Comparison of ENCODE assay signal across 27 cellular contexts in the genomic region with DNA sequence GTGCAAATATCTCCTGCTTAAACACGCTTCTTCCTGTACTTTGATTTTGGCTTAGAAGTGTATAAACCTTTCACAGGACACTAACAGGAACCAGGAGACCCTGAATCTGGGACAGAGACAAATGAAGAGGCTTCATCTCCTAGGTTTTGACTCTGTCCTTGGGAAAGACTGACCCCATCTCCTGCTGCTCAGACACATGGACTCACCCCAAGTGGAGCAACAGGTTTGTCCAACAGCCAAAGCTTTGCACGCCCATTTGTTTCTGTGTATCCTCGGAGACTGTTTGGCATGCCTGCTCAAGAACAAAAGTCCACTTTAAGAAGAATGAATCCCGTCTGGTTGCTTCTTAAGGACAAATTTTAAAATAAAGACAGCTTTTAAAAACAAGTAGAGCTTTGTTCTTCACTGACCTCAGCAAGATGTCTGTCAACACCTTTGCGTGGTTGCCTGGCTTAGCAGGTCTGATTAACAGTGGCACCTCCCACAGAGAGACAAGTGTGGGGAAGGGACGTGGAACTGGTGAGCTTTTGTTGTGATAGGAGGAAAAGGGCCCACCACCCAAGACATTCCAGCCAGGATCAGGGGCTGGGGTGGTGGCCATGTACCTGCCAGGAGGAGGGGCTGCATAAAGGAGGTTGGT.
DNase-seq lines count a peak whose midpoint lies in the region; ATAC-seq, FAIRE-seq and TF ChIP-seq lines count a peak whose summit lies in the region.
"Had no signal": no experiment of that assay in that cellular context is flagged by ENCODE, and none has a peak within 500 bp of the region (broad histone marks: within the 10 kb centered on the region; RNA-seq: fewer than 3 reads in every experiment).

No MANE protein-coding gene starts in this region.

- H3K4me1 ChIP-seq in left lung, result peaks cover 0 to 4% of the 10 kb centered on the region in 2 donors
- no peaks in the 10 kb centered on the region for H3K4me1 ChIP-seq in BE2C
- H3K4me1 ChIP-seq: uterus had no signal

- no peaks in the 10 kb centered on the region for H3K9me3 ChIP-seq in left lung
- no peaks in the 10 kb centered on the region for H3K9me3 ChIP-seq in BE2C
- H3K9me3 ChIP-seq: stomach, uterus had no signal

- intact Hi-C loops in left lung (cut with DNase I), result no loop called here

- H3K4me3 ChIP-seq in left lung (no peak overlapping the region), BE2C (ENCODE audit: low read depth, low read length) (no peak overlapping the region)
- H3K4me3 ChIP-seq: coronary artery, lung, stomach, uterus had no signal

- H3K27ac ChIP-seq in left lung, result no peak overlapping the region
- H3K27ac ChIP-seq: brain microvascular endothelial cell, coronary artery, stomach, uterus, WERI-Rb-1 had no signal

- H3K36me3 ChIP-seq in left lung (no peaks in the 10 kb centered on the region), BE2C (no peaks in the 10 kb centered on the region)
- H3K36me3 ChIP-seq: brain microvascular endothelial cell, stomach, uterus, WERI-Rb-1 had no signal

- no peak for FAIRE-seq in frontal cortex (lab: Jason Lieb, UNC)
- FAIRE-seq: islet of Langerhans had no signal

- no peak for TF ChIP-seq CTCF in left lung (IDR thresholded peaks at IDR 0.05)
- no peak for TF ChIP-seq CTCF in BE2C (IDR thresholded peaks at IDR 0.05; ENCODE audit: low read depth, low read length)

- DNase-seq in G401 (ENCODE audit: low spot score) (peak; percentile 3), fibroblast of gingiva (ENCODE audit: low read depth) (peak; percentile 46), left lung (no peak), superior temporal gyrus (ENCODE audit: extremely low spot score) (peak; percentile 14), frontal cortex (ENCODE audit: low spot score in 2 of 2) (no peak), BE2C (no peak), NCI-H187 treated with DMSO at 0.1 percent for 48 hours (lab: John Stamatoyannopoulos, UW) (no peak)
- DNase-seq: activated CD4-positive, alpha-beta T cell treated with anti-CD3 and anti-CD28 coated beads, Interleukin-2, amount 50 U/mL, for 48 hours; activated gamma-delta T cell; brain microvascular endothelial cell; CD4-positive, alpha-beta T cell; DMS53; GF-D8; KG1; NCI-H146; NCI-H526 treated with DMSO at 0.1 percent for 48 hours; retina; RPMI8226; stimulated activated CD4-positive, alpha-beta T cell treated with anti-CD3 and anti-CD28 coated beads, Interleukin-12 subunit alpha, Interleukin-12 subunit beta, amount 100 ng/mL, for 4 hours; stimulated activated CD4-positive, alpha-beta T cell treated with anti-CD3 and anti-CD28 coated beads, Interleukin-4, amount 100 ng/mL, for 4 hours; stomach; WERI-Rb-1 had no signal

- in situ Hi-C loops in G401 (cut with HindIII; ENCODE audit: low sequenced_read_pairs), result no loop called here

- H3K27me3 ChIP-seq in left lung (no peaks in the 10 kb centered on the region), BE2C (no peaks in the 10 kb centered on the region)
- H3K27me3 ChIP-seq: brain microvascular endothelial cell, stomach, uterus had no signal

- peak; percentile 82 for ATAC-seq in left lung
- ATAC-seq in GM18498 (IDR thresholded peaks at IDR 0.05; ENCODE audit: unreplicated experiment), result no peak

Comparison
In these comparisons a context has a peak if more than half of its experiments do, and no peak if none do; other contexts are left out.
1. DNase-seq: peak in G401 (single experiment), fibroblast of gingiva (single experiment) and superior temporal gyrus (single experiment); none in left lung (0 of 2), frontal cortex (0 of 2), BE2C (single experiment) and NCI-H187 treated with DMSO at 0.1 percent for 48 hours (single experiment).